8 cellular contexts compared by ENCODE assay signal in the genomic region with DNA sequence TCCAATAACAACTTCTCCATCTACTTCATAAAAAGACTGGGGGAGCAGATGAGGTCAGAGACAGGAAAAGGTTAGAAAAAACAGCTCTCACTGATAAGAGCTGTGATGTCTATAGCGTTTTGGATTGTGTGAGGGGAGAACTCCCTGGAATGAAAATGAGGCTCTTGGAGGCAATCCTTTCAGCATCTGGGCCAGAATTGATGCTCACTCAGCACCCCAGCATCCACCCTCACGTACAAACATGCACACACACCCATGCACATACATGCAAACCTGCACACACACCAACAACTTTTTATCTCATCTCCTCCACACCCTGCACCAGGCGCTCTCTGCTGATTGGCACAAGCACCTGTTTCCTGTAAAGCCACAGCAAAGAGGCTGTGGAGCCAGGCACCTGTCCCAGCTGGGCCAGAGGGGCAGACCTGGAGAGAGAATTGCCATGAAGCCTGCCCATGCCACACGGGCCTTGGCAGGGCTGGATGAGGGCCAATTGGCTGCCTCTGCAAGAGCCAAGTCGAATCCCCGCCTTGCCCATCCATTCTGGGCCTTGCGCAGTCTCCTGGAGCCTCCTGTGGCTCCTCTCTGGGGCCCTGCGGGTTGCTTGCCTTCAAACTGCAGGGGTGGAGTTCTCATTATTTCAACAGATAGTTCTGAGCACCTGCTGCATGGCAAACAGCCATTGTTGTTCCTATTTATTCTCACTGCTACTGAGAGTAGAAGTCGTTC. TPM values are rescaled to one million over a fixed set of nuclear protein-coding genes. Genes with fewer than 3 reads are reported as not detected.
DNase-seq lines count a peak whose midpoint lies in the region; ATAC-seq and TF ChIP-seq lines count a peak whose summit lies in the region.

No MANE protein-coding gene starts in this region.

- H3K27me3 Mint-ChIP-seq in memory B cell = no peaks in the 10 kb centered on the region

- H3K36me3 Mint-ChIP-seq in memory B cell = peaks cover 24% of the 10 kb centered on the region

- no peaks in the 10 kb centered on the region for H3K9me3 Mint-ChIP-seq in memory B cell

- no peak for TF ChIP-seq CTCF in upper lobe of left lung (IDR thresholded peaks at IDR 0.05)
- no peak for TF ChIP-seq CTCF in suprapubic skin (IDR thresholded peaks at IDR 0.05)

- TF ChIP-seq EP300 in upper lobe of left lung (IDR thresholded peaks at IDR 0.05) (no peak), suprapubic skin (IDR thresholded peaks at IDR 0.05) (no peak)

- H3K4me1 Mint-ChIP-seq in memory B cell = peaks cover 29% of the 10 kb centered on the region

- peak; percentile 56 for ATAC-seq in memory B cell (ENCODE audit: low read depth)
- ATAC-seq in GM21447 (IDR thresholded peaks at IDR 0.05; ENCODE audit: unreplicated experiment) = no peak
- no peak for ATAC-seq in upper lobe of left lung (ENCODE audit: low FRiP score in 2 of 2)

- peak; percentile 42 for DNase-seq in DMS53 treated with DMSO at 0.1 percent for 48 hours (lab: John Stamatoyannopoulos, UW; ENCODE audit: unreplicated experiment)
- peak; percentile 82 for DNase-seq in NCI-H2196 (lab: John Stamatoyannopoulos, UW; ENCODE audit: unreplicated experiment)
- peak; percentile 51 for DNase-seq in activated T-cell treated with anti-CD3 and anti-CD28 coated beads, Interleukin-2, amount 50 U/mL, for 1 hour
- DNase-seq in memory B cell (ENCODE audit: low spot score in 2 of 2) = peak in 1 of 2 donors; percentile 8
- no peak for DNase-seq in SW480 (ENCODE audit: low spot score)
- DNase-seq in upper lobe of left lung = no peak
- DNase-seq in suprapubic skin (ENCODE audit: low spot score in 2 of 2) = no peak

- peak overlapping the region; percentile 16 for H3K4me3 Mint-ChIP-seq in memory B cell

- no peak overlapping the region for H3K27ac ChIP-seq in upper lobe of left lung
- H3K27ac ChIP-seq in suprapubic skin = no peak overlapping the region

- TF ChIP-seq POLR2A in upper lobe of left lung (IDR thresholded peaks at IDR 0.05) (no peak), suprapubic skin (IDR thresholded peaks at IDR 0.05) (no peak)

- H3K4me1 ChIP-seq in upper lobe of left lung = peaks cover 8 to 33% (median 29%) of the 10 kb centered on the region in 4 donors
- peaks cover 44% of the 10 kb centered on the region for H3K4me1 ChIP-seq in suprapubic skin

- no peaks in the 10 kb centered on the region for H3K27me3 ChIP-seq in upper lobe of left lung
- no peaks in the 10 kb centered on the region for H3K27me3 ChIP-seq in suprapubic skin

- H3K9me3 ChIP-seq in upper lobe of left lung (no peaks in the 10 kb centered on the region), suprapubic skin (no peaks in the 10 kb centered on the region)

- H3K36me3 ChIP-seq in upper lobe of left lung (peaks cover 0 to 40% (median 15%) of the 10 kb centered on the region in 4 donors), suprapubic skin (peaks cover 30% of the 10 kb centered on the region)

- 42 to 56% methylated on average over 7 to 9 of the region's 9 CpGs for WGBS in upper lobe of left lung, 2 donors
- 49% methylated on average over 6 of the region's 9 CpGs for WGBS in suprapubic skin

- H3K4me3 ChIP-seq in upper lobe of left lung (no peak overlapping the region), suprapubic skin (no peak overlapping the region)

- peak overlapping the region; percentile 87 for H3K27ac Mint-ChIP-seq in memory B cell

RNA-seq across cellular contexts. Expression of a gene that starts 53.1 kb away (rescaled TPM):
- 10 to 100 TPM; 15.6 to 38.8 (median 19.0) TPM for total RNA-seq in upper lobe of left lung
- total RNA-seq in suprapubic skin = 10 to 100 TPM in 2 of 4 donors, 1 to 10 TPM in 2; 9.1 to 21.4 (median 12.8) TPM

Comparison
In these comparisons a context has a peak if more than half of its experiments do, and no peak if none do; other contexts are left out.
1. DNase-seq: peak in DMS53 treated with DMSO at 0.1 percent for 48 hours (single experiment), NCI-H2196 (single experiment) and activated T-cell treated with anti-CD3 and anti-CD28 coated beads, Interleukin-2, amount 50 U/mL, for 1 hour (single experiment); none in SW480 (single experiment), upper lobe of left lung (0 of 2) and suprapubic skin (0 of 2).